Comparison of ENCODE assay signal across 1 cellular context in genomic region chr14:97031530-97031929, GRCh38.
TF ChIP-seq lines count a peak whose summit lies in the region.

No MANE protein-coding gene starts in this region.

TF ChIP-seq in K562, 482 proteins besides CTCF, POLR2A, EP300 and RAD21 (continued from another document):
- no peak for TF ChIP-seq AFF4 (CRISPR knock-in tag; IDR thresholded peaks at IDR 0.05)
